In the genomic region with DNA sequence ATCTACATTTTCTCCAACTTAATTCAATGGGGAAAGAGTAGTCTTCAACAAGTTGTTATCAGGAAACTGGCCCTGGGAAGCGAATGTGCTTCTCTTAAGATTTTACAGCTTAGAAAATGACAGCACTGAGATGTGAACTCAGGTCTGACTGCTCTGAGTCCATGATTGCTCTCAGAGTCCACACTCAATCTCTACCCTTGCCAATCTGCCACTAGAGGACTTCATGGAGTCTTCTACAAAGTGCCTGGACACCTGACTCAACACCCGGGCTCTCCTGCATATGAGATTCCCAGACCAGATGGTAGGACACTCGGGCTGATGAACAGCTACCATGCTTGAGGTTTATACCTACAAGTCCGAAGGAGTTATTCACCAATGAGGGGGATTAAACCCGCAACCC, we compare ENCODE assay signal across 14 cellular contexts.
DNase-seq lines count a peak whose midpoint lies in the region; ATAC-seq and TF ChIP-seq lines count a peak whose summit lies in the region.
"Had no signal": no experiment of that assay in that cellular context is flagged by ENCODE, and none has a peak within 500 bp of the region (broad histone marks: within the 10 kb centered on the region; RNA-seq: fewer than 3 reads in every experiment).

No MANE protein-coding gene starts in this region.

- H3K27ac ChIP-seq in left lung (no peak overlapping the region), esophagus muscularis mucosa (replicated peaks in 1 of 4) (no peak overlapping the region)

- intact Hi-C loops in left lung (cut with DNase I) = no loop called here
- intact Hi-C loops in esophagus muscularis mucosa (cut with DNase I) = no loop called here

- WGBS in esophagus muscularis mucosa = 96% methylated on average over 5 of the region's 5 CpGs

- ATAC-seq in GM21390 (IDR thresholded peaks at IDR 0.05; ENCODE audit: unreplicated experiment) (peak; percentile 25), HG03439 (IDR thresholded peaks at IDR 0.05; ENCODE audit: unreplicated experiment) (peak; percentile 37), left lung (peak; percentile 34), HG03175 (IDR thresholded peaks at IDR 0.05; ENCODE audit: unreplicated experiment) (no peak)
- ATAC-seq in activated naive CD4-positive, alpha-beta T cell treated with anti-CD3 and anti-CD28 coated beads, Interleukin-2, amount 50 U/mL, for 72 hours = no peak
- ATAC-seq: stimulated activated naive CD8-positive, alpha-beta T cell treated with anti-CD3 and anti-CD28 coated beads, Interleukin-15, amount 100 ng/mL, for 72 hours had no signal

- H3K36me3 ChIP-seq in left lung = no peaks in the 10 kb centered on the region
- H3K36me3 ChIP-seq in esophagus muscularis mucosa = no peaks in the 10 kb centered on the region

- no peak overlapping the region for H3K27ac Mint-ChIP-seq in activated naive CD4-positive, alpha-beta T cell treated with anti-CD3 and anti-CD28 coated beads, Interleukin-2, amount 50 U/mL, for 72 hours
- H3K27ac Mint-ChIP-seq: activated naive CD8-positive, alpha-beta T cell; stimulated activated naive CD8-positive, alpha-beta T cell treated with anti-CD3 and anti-CD28 coated beads, Interleukin-15, amount 100 ng/mL, for 72 hours had no signal

- no peaks in the 10 kb centered on the region for H3K9me3 Mint-ChIP-seq in activated naive CD4-positive, alpha-beta T cell treated with anti-CD3 and anti-CD28 coated beads, Interleukin-2, amount 50 U/mL, for 72 hours
- H3K9me3 Mint-ChIP-seq: stimulated activated naive CD8-positive, alpha-beta T cell treated with anti-CD3 and anti-CD28 coated beads, Interleukin-15, amount 100 ng/mL, for 72 hours had no signal

- TF ChIP-seq EP300 in esophagus muscularis mucosa (IDR thresholded peaks at IDR 0.05) = no peak

- H3K4me1 ChIP-seq in left lung = peaks cover 6 to 14% of the 10 kb centered on the region in 2 donors
- no peaks in the 10 kb centered on the region for H3K4me1 ChIP-seq in esophagus muscularis mucosa

- DNase-seq in GM12864 (ENCODE audit: low read depth) (no peak), left lung (no peak), esophagus muscularis mucosa (ENCODE audit: extremely low spot score) (no peak)
- DNase-seq in activated CD4-positive, alpha-beta T cell treated with anti-CD3 and anti-CD28 coated beads for 48 hours = no peak
- no peak for DNase-seq in activated naive CD4-positive, alpha-beta T cell treated with anti-CD3 and anti-CD28 coated beads, Interleukin-2, amount 50 U/mL, for 72 hours (ENCODE audit: low spot score in 2 of 2)
- DNase-seq: activated CD4-positive, alpha-beta T cell treated with anti-CD3 and anti-CD28 coated beads, Interleukin-2, amount 50 U/mL, for 48 hours; cortex of kidney; foreskin fibroblast; left cardiac atrium; stimulated activated naive CD8-positive, alpha-beta T cell treated with anti-CD3 and anti-CD28 coated beads, Interleukin-15, amount 100 ng/mL, for 72 hours had no signal

- no peaks in the 10 kb centered on the region for H3K9me3 ChIP-seq in left lung
- H3K9me3 ChIP-seq in esophagus muscularis mucosa = no peaks in the 10 kb centered on the region

- H3K36me3 Mint-ChIP-seq in activated naive CD4-positive, alpha-beta T cell treated with anti-CD3 and anti-CD28 coated beads, Interleukin-2, amount 50 U/mL, for 72 hours = peaks cover 0 to 5% of the 10 kb centered on the region in 2 donors

- TF ChIP-seq POLR2A in esophagus muscularis mucosa (IDR thresholded peaks at IDR 0.05; ENCODE audit: low read depth) = no peak

- H3K4me3 ChIP-seq in GM12864 (ENCODE audit: low read depth, low read length) (no peak overlapping the region; the same call in 1 of the 2 replicates), left lung (no peak overlapping the region), esophagus muscularis mucosa (no peak overlapping the region)

- no peaks in the 10 kb centered on the region for H3K27me3 ChIP-seq in left lung
- H3K27me3 ChIP-seq in esophagus muscularis mucosa = no peaks in the 10 kb centered on the region

- peak; percentile 26 for TF ChIP-seq CTCF in GM12864 (IDR thresholded peaks at IDR 0.05; ENCODE audit: low read depth, low read length, missing control alignments)
- TF ChIP-seq CTCF in left lung (IDR thresholded peaks at IDR 0.05) = no peak
- TF ChIP-seq CTCF in esophagus muscularis mucosa (IDR thresholded peaks at IDR 0.05) = no peak

Comparison
In these comparisons a context has a peak if more than half of its experiments do, and no peak if none do; other contexts are left out.
1. ATAC-seq: peak in GM21390 (single experiment), HG03439 (single experiment) and left lung (single experiment); none in HG03175 (single experiment) and activated naive CD4-positive, alpha-beta T cell treated with anti-CD3 and anti-CD28 coated beads, Interleukin-2, amount 50 U/mL, for 72 hours (0 of 2).